8 cellular contexts compared by ENCODE assay signal in the genomic region with DNA sequence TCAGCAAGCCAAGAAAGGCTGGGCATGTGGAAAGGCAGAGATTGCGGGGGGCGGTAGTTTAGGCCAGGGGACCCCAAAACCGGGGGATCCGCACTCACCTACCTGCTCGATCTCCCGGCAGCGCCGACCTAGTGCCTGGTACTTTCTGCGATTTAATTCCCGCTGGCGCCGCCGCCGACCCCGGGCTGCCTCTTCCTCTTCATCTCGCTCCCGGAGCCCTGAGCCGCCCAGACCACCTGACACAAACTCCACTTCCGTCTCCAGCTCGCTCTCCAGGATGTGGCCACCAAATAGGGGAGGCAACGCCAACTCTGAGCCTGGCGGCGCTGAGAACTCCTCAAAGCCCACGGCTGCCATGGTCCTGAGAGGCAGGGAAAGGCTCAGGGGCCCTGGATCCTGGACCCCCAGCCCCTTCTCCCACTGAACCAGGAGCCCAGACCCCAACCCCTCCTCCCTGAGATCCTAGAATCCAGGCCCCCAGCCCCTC. TPM values are rescaled to one million over a fixed set of nuclear protein-coding genes. Genes with fewer than 3 reads are reported as not detected.
DNase-seq lines count a peak whose midpoint lies in the region; ATAC-seq, FAIRE-seq and TF ChIP-seq lines count a peak whose summit lies in the region.

No MANE protein-coding gene starts in this region.

- FAIRE-seq in pancreas (lab: Jason Lieb, UNC) = no peak

- H3K36me3 ChIP-seq in pancreas = peaks cover 0 to 8% (median 0%) of the 10 kb centered on the region in 3 donors

- no peaks in the 10 kb centered on the region for H3K9me3 ChIP-seq in pancreas

- peaks cover 10 to 14% (median 10%) of the 10 kb centered on the region in 3 donors for H3K4me1 ChIP-seq in pancreas

- no peak for TF ChIP-seq CTCF in pancreas (IDR thresholded peaks at IDR 0.05)

- H3K4me3 ChIP-seq in pancreas = peak overlapping the region; percentile 60 to 95 (median 72)

- intact Hi-C loops in head of caudate nucleus (cut with DNase I) = no loop called here
- intact Hi-C loops in pancreas (cut with DNase I) = no loop called here

- H3K27ac Mint-ChIP-seq in activated naive CD4-positive, alpha-beta T cell treated with anti-CD3 and anti-CD28 coated beads, Interleukin-2, amount 50 U/mL, for 24 hours = peak overlapping the region; percentile 97

- peak overlapping the region; percentile 98 for H3K4me3 Mint-ChIP-seq in activated naive CD4-positive, alpha-beta T cell treated with anti-CD3 and anti-CD28 coated beads, Interleukin-2, amount 50 U/mL, for 24 hours

- H3K27me3 ChIP-seq in pancreas = no peaks in the 10 kb centered on the region

- H3K27ac ChIP-seq in pancreas = no peak overlapping the region

- ATAC-seq in pancreas = peak in 2 of 4 donors; percentile 34 to 43

- no peaks in the 10 kb centered on the region for H3K27me3 Mint-ChIP-seq in activated naive CD4-positive, alpha-beta T cell treated with anti-CD3 and anti-CD28 coated beads, Interleukin-2, amount 50 U/mL, for 24 hours

- no peaks in the 10 kb centered on the region for H3K9me3 Mint-ChIP-seq in activated naive CD4-positive, alpha-beta T cell treated with anti-CD3 and anti-CD28 coated beads, Interleukin-2, amount 50 U/mL, for 24 hours

- H3K4me1 Mint-ChIP-seq in activated naive CD4-positive, alpha-beta T cell treated with anti-CD3 and anti-CD28 coated beads, Interleukin-2, amount 50 U/mL, for 24 hours = peaks cover 42% of the 10 kb centered on the region

- 19 to 26% methylated on average over 24 of the region's 24 CpGs for WGBS in pancreas, 2 donors

- DNase-seq in NCI-H748 (lab: John Stamatoyannopoulos, UW; ENCODE audit: unreplicated experiment) (peak; percentile 53), NCI-H748 treated with DMSO at 0.1 percent for 48 hours (lab: John Stamatoyannopoulos, UW) (no peak), OCI-M1 (lab: John Stamatoyannopoulos, UW) (peak; percentile 71), head of caudate nucleus (peak in 40 of 42 donors; percentile 20 to 76 (median 52)), pancreas (peak in 2 of 6 donors; percentile 34 to 37), SW 1271 (lab: John Stamatoyannopoulos, UW) (no peak), NCI-H510A (lab: John Stamatoyannopoulos, UW) (no peak)

- peaks cover 11% of the 10 kb centered on the region for H3K36me3 Mint-ChIP-seq in activated naive CD4-positive, alpha-beta T cell treated with anti-CD3 and anti-CD28 coated beads, Interleukin-2, amount 50 U/mL, for 24 hours

RNA-seq across cellular contexts. Expression of gene TFPT, which starts 1.1 kb away (rescaled TPM):
- total RNA-seq in pancreas = 1 to 10 TPM; 3.8 to 8.8 (median 5.0) TPM
- polyA plus RNA-seq in pancreas = 10 to 100 TPM; 16.1 to 16.6 TPM

RNA-seq across cellular contexts. Expression of gene PRPF31, which starts 1.2 kb away (rescaled TPM):
- total RNA-seq in pancreas = 10 to 100 TPM; 14.4 to 27.2 (median 19.5) TPM
- polyA plus RNA-seq in pancreas = 10 to 100 TPM; 45.0 to 47.1 TPM

RNA-seq across cellular contexts. Expression of gene NDUFA3, which starts 11.7 kb away (rescaled TPM):
- total RNA-seq in pancreas = 10 to 100 TPM; 27.7 to 52.1 (median 45.1) TPM
- 100 to 1,000 TPM; 107 to 166 TPM for polyA plus RNA-seq in pancreas

RNA-seq across cellular contexts. Expression of gene OSCAR, which starts 13.8 kb away (rescaled TPM):
- 1 to 10 TPM in 2 of 6 donors, under 1 TPM in 3, not detected in 1; 0.41 to 3.2 (median 0.84) TPM for total RNA-seq in pancreas
- 1 to 10 TPM; 1.0 to 1.1 TPM for polyA plus RNA-seq in pancreas

RNA-seq across cellular contexts. Expression of gene CNOT3, which starts 23.2 kb away (rescaled TPM):
- 10 to 100 TPM; 16.8 to 28.5 (median 21.3) TPM for total RNA-seq in pancreas
- polyA plus RNA-seq in pancreas = 10 to 100 TPM; 39.0 to 40.0 TPM

Comparison
In these comparisons a context has a peak if more than half of its experiments do, and no peak if none do; other contexts are left out.
1. DNase-seq: peak in NCI-H748 (single experiment), OCI-M1 (single experiment) and head of caudate nucleus (40 of 42); none in NCI-H748 treated with DMSO at 0.1 percent for 48 hours (single experiment), SW 1271 (0 of 2) and NCI-H510A (single experiment).